9 cellular contexts compared by ENCODE assay signal in the genomic region with DNA sequence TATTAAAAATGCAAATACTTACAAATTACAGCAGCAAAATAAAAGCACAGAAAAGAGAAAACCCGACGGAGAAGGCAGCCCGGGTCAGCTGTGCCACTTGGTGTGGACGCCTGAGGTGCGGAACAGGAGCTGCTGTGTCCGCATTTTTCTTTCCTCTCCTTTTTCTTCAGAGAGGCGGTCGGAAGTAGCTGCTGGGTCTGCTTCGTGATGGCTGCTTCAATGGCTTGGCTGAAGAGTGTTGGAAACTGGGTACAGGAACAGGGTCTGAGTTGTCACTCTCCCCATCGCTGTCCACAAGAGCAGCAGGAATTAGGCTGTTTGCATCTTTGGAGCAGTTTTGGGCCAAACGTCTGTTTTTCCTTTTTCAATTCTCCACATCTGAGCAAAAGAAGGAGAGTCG.
"Had no signal": no experiment of that assay in that cellular context is flagged by ENCODE, and none has a peak within 500 bp of the region (broad histone marks: within the 10 kb centered on the region; RNA-seq: fewer than 3 reads in every experiment).

No MANE protein-coding gene starts in this region.

- H3K27ac ChIP-seq: HL-60, KMS-11 had no signal

- H3K4me2 ChIP-seq: KMS-11 had no signal

- H3K4me3 Mint-ChIP-seq: H9 had no signal

- DNase-seq: GOT3, H9, HCEC 1CT, Karpas-422, KBM-7 had no signal

- FAIRE-seq: H54, HepG2 had no signal

- H3K4me1 Mint-ChIP-seq: H9 had no signal

- H3K9ac ChIP-seq: KMS-11 had no signal

- H3K27ac Mint-ChIP-seq: H9 had no signal

- H3K9me3 Mint-ChIP-seq: H9 had no signal
